Comparison of ENCODE assay signal across 1 cellular context in the genomic region with DNA sequence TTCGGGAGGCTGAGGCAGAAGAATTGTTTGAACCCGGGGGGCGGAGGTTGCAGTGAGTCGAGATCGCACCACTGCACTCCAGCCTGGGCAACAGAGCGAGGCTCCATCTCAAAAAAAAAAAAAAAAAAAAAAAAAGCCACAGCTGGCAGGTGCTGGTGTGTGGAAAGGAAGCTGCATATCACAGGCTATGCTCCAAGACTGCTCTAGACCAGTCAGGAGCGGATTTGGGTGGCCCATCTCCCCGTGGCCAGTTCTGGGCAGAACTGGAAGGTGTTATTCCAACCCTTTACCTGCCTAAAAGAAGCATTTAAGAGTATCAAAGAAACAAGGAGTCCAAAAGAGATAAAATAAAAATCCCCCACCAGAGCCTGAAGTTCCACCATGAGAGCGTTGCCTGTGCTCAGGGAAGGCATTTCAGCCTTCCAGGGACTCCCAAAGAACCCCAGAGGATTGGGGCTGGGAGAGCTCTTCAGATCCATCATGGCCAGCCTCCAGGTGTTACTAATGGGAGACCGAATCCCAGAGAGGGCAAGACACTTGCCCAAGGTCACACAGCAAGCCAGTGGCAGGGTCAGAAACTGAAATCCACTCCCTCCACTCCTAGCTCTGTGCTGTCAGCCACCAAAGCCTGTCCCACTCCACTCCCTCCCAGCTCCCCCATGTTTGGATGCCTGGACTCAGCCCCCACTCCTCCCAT.
TF ChIP-seq lines count a peak whose summit lies in the region.

No MANE protein-coding gene starts in this region.

TF ChIP-seq in HepG2, 621 proteins besides CTCF, POLR2A, EP300 and RAD21:
- TF ChIP-seq TARDBP (CRISPR knock-in tag; IDR thresholded peaks at IDR 0.05) (0 out of 2 replicates have a peak, but pooled peaks have one; percentile 41), MTA3 (CRISPR knock-in tag; IDR thresholded peaks at IDR 0.05) (no peak), TRIM24 (CRISPR knock-in tag; IDR thresholded peaks at IDR 0.05) (no peak), ZNF768 (CRISPR knock-in tag; IDR thresholded peaks at IDR 0.05) (peak; percentile 95), TOPORS (CRISPR knock-in tag; IDR thresholded peaks at IDR 0.05) (no peak), KMT2A (CRISPR knock-in tag; IDR thresholded peaks at IDR 0.05) (no peak)
